ENCODE assay signal across 9 cellular contexts in genomic region chr19:47427241-47428176, GRCh38. TPM values are rescaled to one million over a fixed set of nuclear protein-coding genes. Genes with fewer than 3 reads are reported as not detected.
A peak's percentile ranks its signal among the peaks of the same experiment; 100 is the strongest.
DNase-seq lines count a peak whose midpoint lies in the region; ATAC-seq and TF ChIP-seq lines count a peak whose summit lies in the region.
"Had no signal": no experiment of that assay in that cellular context is flagged by ENCODE, and none has a peak within 500 bp of the region (broad histone marks: within the 10 kb centered on the region; RNA-seq: fewer than 3 reads in every experiment).

No MANE protein-coding gene starts in this region.

- H3K4me1 Mint-ChIP-seq in CD4-positive, alpha-beta memory T cell, result peaks cover 12 to 20% (median 16%) of the 10 kb centered on the region in 4 donors
- H3K4me1 Mint-ChIP-seq in endodermal cell, result peaks cover 5% of the 10 kb centered on the region
- H3K4me1 Mint-ChIP-seq in stimulated activated effector memory CD8-positive, alpha-beta T cell treated with anti-CD3 and anti-CD28 coated beads, Interleukin-12 subunit alpha, Interleukin-12 subunit beta, amount 100 ng/mL, for 72 hours, result peaks cover 18% of the 10 kb centered on the region

- intact Hi-C loops in CD4-positive, alpha-beta memory T cell (cut with micrococcal nuclease), result loop anchor here (1.0 kb wide), 1 partner anchor 131 kb away; no protein-coding TSS in a partner anchor

- ATAC-seq in HG03139 (IDR thresholded peaks at IDR 0.05; ENCODE audit: unreplicated experiment) (peak; percentile 52), GM21619 (IDR thresholded peaks at IDR 0.05; ENCODE audit: unreplicated experiment) (no peak)
- peak; percentile 61 for ATAC-seq in stimulated activated effector memory CD8-positive, alpha-beta T cell treated with anti-CD3 and anti-CD28 coated beads, Interleukin-12 subunit alpha, Interleukin-12 subunit beta, amount 100 ng/mL, for 72 hours

- no peaks in the 10 kb centered on the region for H3K9me3 ChIP-seq in CD4-positive, alpha-beta memory T cell (ENCODE audit: control insufficient read depth in 1 of 2, low read length in 2 of 2)
- no peaks in the 10 kb centered on the region for H3K9me3 ChIP-seq in endodermal cell (ENCODE audit: control insufficient read depth, low read length)

- H3K27ac ChIP-seq in CD4-positive, alpha-beta memory T cell (ENCODE audit: low read depth, low read length), result no peak overlapping the region
- H3K27ac ChIP-seq in endodermal cell (ENCODE audit: low read depth, low read length), result peak overlapping the region; percentile 81

- H3K9me3 Mint-ChIP-seq in CD4-positive, alpha-beta memory T cell, result peaks cover 0 to 4% (median 0%) of the 10 kb centered on the region in 8 donors
- H3K9me3 Mint-ChIP-seq in endodermal cell, result no peaks in the 10 kb centered on the region
- no peaks in the 10 kb centered on the region for H3K9me3 Mint-ChIP-seq in stimulated activated effector memory CD8-positive, alpha-beta T cell treated with anti-CD3 and anti-CD28 coated beads, Interleukin-12 subunit alpha, Interleukin-12 subunit beta, amount 100 ng/mL, for 72 hours

- no peaks in the 10 kb centered on the region for H3K36me3 ChIP-seq in CD4-positive, alpha-beta memory T cell (ENCODE audit: insufficient read depth, low read length)
- no peaks in the 10 kb centered on the region for H3K36me3 ChIP-seq in endodermal cell (ENCODE audit: control insufficient read depth, insufficient read depth, low read length)

- CTCF ChIA-PET in CD4-positive, alpha-beta memory T cell (lab: Charles Lee; ENCODE audit: partially characterized antibody), result interaction anchor here (0.6 to 1.9 kb wide), 16 partner anchors 7 to 287 kb away, joined by 3 to 15 read pairs (median 6); partner anchors contain the start of genes DHX34 and NAPA

- H3K4me3 ChIP-seq in CD4-positive, alpha-beta memory T cell (ENCODE audit: low read length in 2 of 2), result peak overlapping the region; percentile 21 to 27
- peak overlapping the region; percentile 78 for H3K4me3 ChIP-seq in endodermal cell (ENCODE audit: low read length)

- peak; percentile 96 for TF ChIP-seq CTCF in endodermal cell (conservative IDR thresholded peaks at IDR 0.05)

- H3K36me3 Mint-ChIP-seq in CD4-positive, alpha-beta memory T cell, result peaks cover 0 to 5% of the 10 kb centered on the region in 2 donors
- H3K36me3 Mint-ChIP-seq in endodermal cell (ENCODE audit: low read depth), result no peaks in the 10 kb centered on the region
- no peaks in the 10 kb centered on the region for H3K36me3 Mint-ChIP-seq in stimulated activated effector memory CD8-positive, alpha-beta T cell treated with anti-CD3 and anti-CD28 coated beads, Interleukin-12 subunit alpha, Interleukin-12 subunit beta, amount 100 ng/mL, for 72 hours

- POLR2A ChIA-PET in CD4-positive, alpha-beta memory T cell (lab: Charles Lee; ENCODE audit: partially characterized antibody), result interaction anchor here (1.0 kb wide), 1 partner anchor 56 kb away, joined by 3 read pairs; the partner anchor contains the start of gene KPTN

- peaks cover 39 to 41% of the 10 kb centered on the region in 2 donors for H3K27me3 Mint-ChIP-seq in CD4-positive, alpha-beta memory T cell
- H3K27me3 Mint-ChIP-seq in endodermal cell (ENCODE audit: insufficient read depth), result peaks cover 51% of the 10 kb centered on the region

- 4 to 8% methylated on average over 10 to 17 of the region's 17 CpGs for WGBS in endodermal cell (ENCODE audit: insufficient coverage in 1 of 2, insufficient read length in 1 of 2), 2 experiments

- peak; percentile 60 to 72 (median 67) for DNase-seq in CD4-positive, alpha-beta memory T cell
- DNase-seq in NCI-H748 treated with DMSO at 0.1 percent for 48 hours (lab: John Stamatoyannopoulos, UW) (peak; percentile 89), endodermal cell (peak; percentile 98), mucosa of gallbladder (ENCODE audit: low spot score) (peak; percentile 44)
- peak; percentile 25 to 39 for DNase-seq in activated CD8-positive, alpha-beta memory T cell treated with anti-CD3 and anti-CD28 coated beads for 4 hours (ENCODE audit: low read depth in 2 of 2)
- peak; percentile 64 to 90 for DNase-seq in stimulated activated effector memory CD8-positive, alpha-beta T cell treated with anti-CD3 and anti-CD28 coated beads, Interleukin-12 subunit alpha, Interleukin-12 subunit beta, amount 100 ng/mL, for 72 hours (ENCODE audit: low spot score in 2 of 2)

- H3K27ac Mint-ChIP-seq in CD4-positive, alpha-beta memory T cell, result peak overlapping the region in 2 of 7 donors; percentile 43 to 58
- no peak overlapping the region for H3K27ac Mint-ChIP-seq in endodermal cell
- H3K27ac Mint-ChIP-seq in stimulated activated effector memory CD8-positive, alpha-beta T cell treated with anti-CD3 and anti-CD28 coated beads, Interleukin-12 subunit alpha, Interleukin-12 subunit beta, amount 100 ng/mL, for 72 hours, result no peak overlapping the region

- H3K4me3 Mint-ChIP-seq in CD4-positive, alpha-beta memory T cell, result peak overlapping the region in 3 of 8 donors; percentile 40 to 47 (median 45)
- H3K4me3 Mint-ChIP-seq in endodermal cell, result no peak overlapping the region
- no peak overlapping the region for H3K4me3 Mint-ChIP-seq in stimulated activated effector memory CD8-positive, alpha-beta T cell treated with anti-CD3 and anti-CD28 coated beads, Interleukin-12 subunit alpha, Interleukin-12 subunit beta, amount 100 ng/mL, for 72 hours

- peaks cover 32% of the 10 kb centered on the region for H3K27me3 ChIP-seq in CD4-positive, alpha-beta memory T cell (ENCODE audit: insufficient read depth, low read length)
- peaks cover 14% of the 10 kb centered on the region for H3K27me3 ChIP-seq in endodermal cell (ENCODE audit: control insufficient read depth, insufficient read depth, low read length, poor library complexity, severe bottlenecking)

- peaks cover 26% of the 10 kb centered on the region for H3K4me1 ChIP-seq in CD4-positive, alpha-beta memory T cell (ENCODE audit: insufficient read depth, low read length)
- no peaks in the 10 kb centered on the region for H3K4me1 ChIP-seq in endodermal cell (ENCODE audit: control insufficient read depth, insufficient read depth, low read length)

- peak overlapping the region; percentile 32 for H3K9ac ChIP-seq in endodermal cell (ENCODE audit: extremely low read depth, low read length, poor library complexity, severe bottlenecking)

RNA-seq across cellular contexts. Expression of gene MEIS3, which starts 8.2 kb away (rescaled TPM):
- total RNA-seq in CD4-positive, alpha-beta memory T cell, result under 1 TPM in 1 of 2 experiments, not detected in 1; 0.35 TPM
- under 1 TPM in 1 of 2 donors, not detected in 1; 0.71 TPM for polyA plus RNA-seq in CD4-positive, alpha-beta memory T cell
- total RNA-seq in endodermal cell, result 100 to 1,000 TPM in 1 of 2 donors, 10 to 100 TPM in 1; 47.7 to 132 TPM
- 150 TPM for polyA plus RNA-seq in endodermal cell (2013, experiment 1 of 2)
- 154 TPM for polyA plus RNA-seq in endodermal cell (2013, experiment 2 of 2)
- total RNA-seq in mucosa of gallbladder, result 5.7 TPM
- total RNA-seq: T-helper 1 cell treated with Interleukin-12 subunit alpha and Interleukin-12 subunit beta and Interleukin-4 antibody, amounts not matched to agents 30 ng/mL and 1 ng/mL, for 36 hours had no signal

RNA-seq across cellular contexts. Expression of gene SLC8A2, which starts 44.2 kb away (rescaled TPM):
- not detected for total RNA-seq in CD4-positive, alpha-beta memory T cell
- not detected for polyA plus RNA-seq in CD4-positive, alpha-beta memory T cell
- total RNA-seq in endodermal cell (1 to 10 TPM; 2.5 to 3.6 TPM), mucosa of gallbladder (5.1 TPM)
- 4.1 TPM for polyA plus RNA-seq in endodermal cell (2013, experiment 1 of 2)
- polyA plus RNA-seq in endodermal cell (2013, experiment 2 of 2), result 2.6 TPM
- total RNA-seq: T-helper 1 cell treated with Interleukin-12 subunit alpha and Interleukin-12 subunit beta and Interleukin-4 antibody, amounts not matched to agents 30 ng/mL and 1 ng/mL, for 36 hours had no signal

RNA-seq across cellular contexts. Expression of gene KPTN, which starts 56.5 kb away (rescaled TPM):
- total RNA-seq in CD4-positive, alpha-beta memory T cell, result 1 to 10 TPM; 4.0 to 4.3 TPM
- polyA plus RNA-seq in CD4-positive, alpha-beta memory T cell, result 10 to 100 TPM in 1 of 2 donors, 1 to 10 TPM in 1; 4.8 to 10.6 TPM
- total RNA-seq in endodermal cell, result 10 to 100 TPM; 14.7 to 22.9 TPM
- 21.8 TPM for polyA plus RNA-seq in endodermal cell (2013, experiment 1 of 2)
- 15.8 TPM for polyA plus RNA-seq in endodermal cell (2013, experiment 2 of 2)
- total RNA-seq in mucosa of gallbladder, result 16.3 TPM

Comparison
In these comparisons a context has a peak if more than half of its experiments do, and no peak if none do; other contexts are left out.
1. DNase-seq: peak in every context shown above with its lines; median percentile 98 in endodermal cell; 89 in NCI-H748 treated with DMSO at 0.1 percent for 48 hours; 77 in stimulated activated effector memory CD8-positive, alpha-beta T cell treated with anti-CD3 and anti-CD28 coated beads, Interleukin-12 subunit alpha, Interleukin-12 subunit beta, amount 100 ng/mL, for 72 hours; 67 in CD4-positive, alpha-beta memory T cell; 44 in mucosa of gallbladder; 32 in activated CD8-positive, alpha-beta memory T cell treated with anti-CD3 and anti-CD28 coated beads for 4 hours.